17 cellular contexts compared by ENCODE assay signal in the genomic region with DNA sequence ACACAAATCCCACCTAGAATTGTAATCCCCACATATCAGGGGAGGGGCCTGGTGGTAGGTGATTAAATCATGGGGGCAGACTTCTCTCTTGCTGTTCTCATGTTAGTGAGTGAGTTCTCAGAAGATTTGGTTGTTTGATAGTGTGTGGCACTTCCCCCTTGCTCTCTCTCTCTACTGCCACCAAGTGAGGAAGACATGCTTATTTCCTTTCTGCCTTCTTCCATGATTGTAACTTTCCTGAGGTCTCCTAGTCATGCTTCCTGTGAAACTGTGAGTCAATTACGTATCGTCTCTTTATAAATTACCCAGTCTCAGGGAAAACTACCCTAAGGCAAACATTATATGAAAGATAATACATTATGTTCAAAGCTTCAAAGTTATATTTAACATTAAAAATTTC.
DNase-seq lines count a peak whose midpoint lies in the region; ATAC-seq lines count a peak whose summit lies in the region.
"Had no signal": no experiment of that assay in that cellular context is flagged by ENCODE, and none has a peak within 500 bp of the region (broad histone marks: within the 10 kb centered on the region; RNA-seq: fewer than 3 reads in every experiment).

No MANE protein-coding gene starts in this region.

- peaks cover 2% of the 10 kb centered on the region for H3K9me3 Mint-ChIP-seq in activated CD8-positive, alpha-beta memory T cell treated with anti-CD3 and anti-CD28 coated beads, Interleukin-2, amount 10 ng/mL, durations not matched to agents 7 days and 5 days (ENCODE audit: low read depth)

- H3K27ac ChIP-seq in epithelial cell of prostate = no peak overlapping the region
- H3K27ac ChIP-seq: lower lobe of right lung, parathyroid adenoma had no signal

- no peaks in the 10 kb centered on the region for H3K27me3 Mint-ChIP-seq in activated CD8-positive, alpha-beta memory T cell treated with anti-CD3 and anti-CD28 coated beads, Interleukin-2, amount 10 ng/mL, durations not matched to agents 7 days and 5 days
- H3K27me3 Mint-ChIP-seq: B cell had no signal

- H3K27ac Mint-ChIP-seq in activated CD8-positive, alpha-beta memory T cell treated with anti-CD3 and anti-CD28 coated beads, Interleukin-2, amount 10 ng/mL, durations not matched to agents 7 days and 5 days = no peak overlapping the region
- H3K27ac Mint-ChIP-seq: activated CD4-positive, alpha-beta T cell treated with anti-CD3 and anti-CD28 coated beads for 36 hours; B cell had no signal

- DNase-seq in Ammon's horn (ENCODE audit: low spot score) (peak; percentile 9), H4 (ENCODE audit: low spot score) (peak; percentile 52), OCI-M1 (lab: John Stamatoyannopoulos, UW) (peak; percentile 73), epithelial cell of prostate (ENCODE audit: low read depth, low spot score) (peak; percentile 14), NCI-H2171 (lab: John Stamatoyannopoulos, UW) (no peak), dedifferentiated amniotic fluid mesenchymal stem cell (ENCODE audit: extremely low spot score) (no peak), NCI-H345 treated with DMSO at 0.1 percent for 48 hours (lab: John Stamatoyannopoulos, UW; ENCODE audit: unreplicated experiment) (no peak)
- DNase-seq in activated CD8-positive, alpha-beta memory T cell treated with anti-CD3 and anti-CD28 coated beads, Interleukin-2, amount 10 ng/mL, durations not matched to agents 7 days and 5 days = no peak
- DNase-seq: activated CD4-positive, alpha-beta T cell treated with anti-CD3 and anti-CD28 coated beads for 36 hours; activated effector memory CD4-positive, alpha-beta T cell treated with anti-CD3 and anti-CD28 coated beads, Interleukin-2, amount 50 U/mL, for 16 hours; glutamatergic neuron; lower lobe of right lung; NCI-H2029 treated with DMSO at 0.1 percent for 48 hours; stimulated activated CD4-positive, alpha-beta T cell treated with anti-CD3 and anti-CD28 coated beads, Interleukin-2, amount 100 ng/mL, for 48 hours had no signal

- H3K4me1 Mint-ChIP-seq in activated CD8-positive, alpha-beta memory T cell treated with anti-CD3 and anti-CD28 coated beads, Interleukin-2, amount 10 ng/mL, durations not matched to agents 7 days and 5 days = peaks cover 7% of the 10 kb centered on the region
- H3K4me1 Mint-ChIP-seq: activated CD4-positive, alpha-beta T cell treated with anti-CD3 and anti-CD28 coated beads for 36 hours; B cell had no signal

- CTCF ChIA-PET in activated CD8-positive, alpha-beta memory T cell treated with anti-CD3 and anti-CD28 coated beads, Interleukin-2, amount 10 ng/mL, durations not matched to agents 7 days and 5 days (lab: Charles Lee) = no interaction called here

- ATAC-seq in activated CD8-positive, alpha-beta memory T cell treated with anti-CD3 and anti-CD28 coated beads, Interleukin-2, amount 10 ng/mL, durations not matched to agents 7 days and 5 days = no peak
- ATAC-seq: activated CD4-positive, alpha-beta T cell treated with anti-CD3 and anti-CD28 coated beads for 36 hours; Right ventricle myocardium inferior had no signal

- no peaks in the 10 kb centered on the region for H3K36me3 Mint-ChIP-seq in activated CD8-positive, alpha-beta memory T cell treated with anti-CD3 and anti-CD28 coated beads, Interleukin-2, amount 10 ng/mL, durations not matched to agents 7 days and 5 days

- no peak overlapping the region for H3K4me3 Mint-ChIP-seq in activated CD8-positive, alpha-beta memory T cell treated with anti-CD3 and anti-CD28 coated beads, Interleukin-2, amount 10 ng/mL, durations not matched to agents 7 days and 5 days
- H3K4me3 Mint-ChIP-seq: activated CD4-positive, alpha-beta T cell treated with anti-CD3 and anti-CD28 coated beads for 36 hours; B cell had no signal

Comparison
In these comparisons a context has a peak if more than half of its experiments do, and no peak if none do; other contexts are left out.
1. DNase-seq: peak in Ammon's horn (single experiment), H4 (single experiment), OCI-M1 (single experiment) and epithelial cell of prostate (single experiment); none in NCI-H2171 (single experiment), activated CD8-positive, alpha-beta memory T cell treated with anti-CD3 and anti-CD28 coated beads, Interleukin-2, amount 10 ng/mL, durations not matched to agents 7 days and 5 days (single experiment), dedifferentiated amniotic fluid mesenchymal stem cell (single experiment) and NCI-H345 treated with DMSO at 0.1 percent for 48 hours (single experiment).